In the genomic region with DNA sequence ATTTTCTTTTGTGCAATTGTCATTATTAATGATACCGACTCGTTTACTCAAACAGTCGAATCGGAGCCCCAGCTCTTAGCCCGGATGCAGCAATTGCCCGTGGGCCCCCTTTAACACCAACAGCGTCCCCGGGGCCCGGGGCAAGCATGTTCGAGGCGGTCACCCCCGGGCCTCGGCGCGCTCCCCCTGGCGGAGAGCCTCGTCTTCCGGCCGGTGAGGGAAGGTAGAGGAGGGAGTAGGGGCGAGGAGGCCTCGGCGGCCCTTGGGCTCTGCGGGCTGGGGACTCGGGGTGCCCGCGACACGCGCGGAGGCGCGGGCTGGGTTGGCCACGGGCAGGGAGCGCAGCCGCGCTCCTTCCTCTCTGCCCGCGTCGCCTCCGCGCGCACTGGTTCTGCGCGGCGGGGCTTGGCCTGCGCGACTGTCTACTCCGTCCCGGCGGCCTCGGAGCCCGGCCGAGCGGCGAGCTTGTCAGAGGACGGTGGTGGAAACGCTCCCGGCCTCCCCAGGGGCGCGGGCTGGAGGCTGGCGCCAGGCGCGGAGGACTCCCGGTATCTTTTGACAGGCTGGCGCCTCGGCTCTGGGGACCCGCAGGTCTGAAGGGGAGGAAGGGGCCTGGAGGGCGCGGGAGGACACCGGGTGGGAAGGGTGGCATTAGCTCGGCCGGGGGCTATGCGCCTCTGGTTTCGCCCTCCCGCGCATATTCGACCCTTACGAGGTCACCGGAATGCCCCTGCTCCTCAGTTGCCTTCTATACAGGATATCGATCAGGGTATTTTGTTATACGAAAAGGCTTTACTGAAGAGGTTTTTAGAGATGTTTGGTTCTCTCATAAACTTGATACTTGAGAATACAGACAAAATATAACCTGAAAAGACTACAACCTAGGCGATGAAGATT, we compare ENCODE assay signal across 1 cellular context.
A peak's percentile ranks its signal among the peaks of the same experiment; 100 is the strongest.
TF ChIP-seq lines count a peak whose summit lies in the region.

No MANE protein-coding gene starts in this region.

TF ChIP-seq in K562, 482 proteins besides CTCF, POLR2A, EP300 and RAD21 (continued from another document and continues in another):
- TF ChIP-seq XRCC4 (IDR thresholded peaks at IDR 0.05; ENCODE audit: extremely low read depth, insufficient read depth, insufficient read length) (no peak), CTCFL (IDR thresholded peaks at IDR 0.05; ENCODE audit: borderline replicate concordance, insufficient read depth, low read depth, low read length, poor library complexity, severe bottlenecking) (peak; percentile 80), SMARCB1 (IDR thresholded peaks at IDR 0.05; ENCODE audit: insufficient read length, low read depth) (no peak), SRSF1 (IDR thresholded peaks at IDR 0.05; ENCODE audit: low read depth, low read length) (no peak), ESRRA (IDR thresholded peaks at IDR 0.05; ENCODE audit: borderline replicate concordance, low read depth) (0 out of 2 replicates have a peak, but pooled peaks have one; percentile 15), SIN3A (IDR thresholded peaks at IDR 0.05; ENCODE audit: borderline replicate concordance in 2 of 2, control insufficient read depth in 1 of 2, low read depth in 2 of 2, low read length in 2 of 2) (0 out of 4 replicates have a peak, but pooled peaks of 1 of the 2 experiments have one; percentile 23), SMARCA4 (IDR thresholded peaks at IDR 0.05) (0 out of 2 replicates have a peak, but pooled peaks have one; percentile 1), PHF8 (IDR thresholded peaks at IDR 0.05; ENCODE audit: borderline replicate concordance, low read length) (peak; percentile 65; the same call in 1 of the 2 replicates), CREB1 (IDR thresholded peaks at IDR 0.05) (0 out of 2 replicates have a peak, but pooled peaks have one; percentile 8), CREB1 (CRISPR knock-in tag; IDR thresholded peaks at IDR 0.05) (no peak; the same call in 1 of the 2 replicates), ZNF324 (CRISPR knock-in tag; IDR thresholded peaks at IDR 0.05) (no peak), SRSF7 (optimal IDR thresholded peaks at IDR 0.05; ENCODE audit: low read depth, low read length) (no peak), RBFOX2 (IDR thresholded peaks at IDR 0.05; ENCODE audit: low read depth, low read length) (peak; percentile 87), POLR2AphosphoS5 (IDR thresholded peaks at IDR 0.05; ENCODE audit: control insufficient read depth, insufficient read depth, low read depth, low read length) (peak; percentile 59; the same call in 1 of the 2 replicates), ZNF263 (CRISPR knock-in tag; IDR thresholded peaks at IDR 0.05; ENCODE audit: borderline replicate concordance) (peak; percentile 42; the same call in 1 of the 2 replicates), ZBTB1 (CRISPR knock-in tag; IDR thresholded peaks at IDR 0.05; ENCODE audit: borderline replicate concordance, low read depth) (0 out of 2 replicates have a peak, but pooled peaks have one; percentile 50), CREM (IDR thresholded peaks at IDR 0.05; ENCODE audit: low read depth) (peak; percentile 34; the same call in 1 of the 2 replicates), U2AF1 (optimal IDR thresholded peaks at IDR 0.05; ENCODE audit: low read depth, low read length) (peak; percentile 14), TAF7 (tag; IDR thresholded peaks at IDR 0.05) (no peak), ZNF785 (CRISPR knock-in tag; IDR thresholded peaks at IDR 0.05) (no peak), TEAD4 (IDR thresholded peaks at IDR 0.05; ENCODE audit: low read length) (no peak), TEAD4 (CRISPR knock-in tag; IDR thresholded peaks at IDR 0.05; ENCODE audit: borderline replicate concordance) (0 out of 2 replicates have a peak, but pooled peaks have one; percentile 53), TRIM28 (IDR thresholded peaks at IDR 0.05) (no peak), SOX6 (IDR thresholded peaks at IDR 0.05) (0 out of 2 replicates have a peak, but pooled peaks have one; percentile 22), ZFX (CRISPR knock-in tag; IDR thresholded peaks at IDR 0.05) (peak; percentile 93), CBFA2T3 (IDR thresholded peaks at IDR 0.05) (peak; percentile 46), GATAD2B (IDR thresholded peaks at IDR 0.05; ENCODE audit: borderline replicate concordance) (0 out of 2 replicates have a peak, but pooled peaks have one; percentile 17), PRMT5 (CRISPR knock-in tag; IDR thresholded peaks at IDR 0.05) (no peak), ZBTB11 (CRISPR knock-in tag; IDR thresholded peaks at IDR 0.05) (no peak), MNT (conservative IDR thresholded peaks at IDR 0.05) (peak in 1 of 2 experiments; percentile 62; a peak in 2 of 4 replicates), ZNF274 (IDR thresholded peaks at IDR 0.05; ENCODE audit: borderline replicate concordance, low read depth, low read length) (no peak)
- TF ChIP-seq, protein P1, sequence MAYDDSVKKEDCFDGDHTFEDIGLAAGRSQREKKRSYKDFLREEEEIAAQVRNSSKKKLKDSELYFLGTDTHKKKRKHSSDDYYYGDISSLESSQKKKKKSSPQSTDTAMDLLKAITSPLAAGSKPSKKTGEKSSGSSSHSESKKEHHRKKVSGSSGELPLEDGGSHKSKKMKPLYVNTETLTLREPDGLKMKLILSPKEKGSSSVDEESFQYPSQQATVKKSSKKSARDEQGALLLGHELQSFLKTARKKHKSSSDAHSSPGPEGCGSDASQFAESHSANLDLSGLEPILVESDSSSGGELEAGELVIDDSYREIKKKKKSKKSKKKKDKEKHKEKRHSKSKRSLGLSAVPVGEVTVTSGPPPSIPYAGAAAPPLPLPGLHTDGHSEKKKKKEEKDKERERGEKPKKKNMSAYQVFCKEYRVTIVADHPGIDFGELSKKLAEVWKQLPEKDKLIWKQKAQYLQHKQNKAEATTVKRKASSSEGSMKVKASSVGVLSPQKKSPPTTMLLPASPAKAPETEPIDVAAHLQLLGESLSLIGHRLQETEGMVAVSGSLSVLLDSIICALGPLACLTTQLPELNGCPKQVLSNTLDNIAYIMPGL (CRISPR knock-in tag; IDR thresholded peaks at IDR 0.05) = 0 out of 2 replicates have a peak, but pooled peaks have one; percentile 68
- TF ChIP-seq, protein P2, sequence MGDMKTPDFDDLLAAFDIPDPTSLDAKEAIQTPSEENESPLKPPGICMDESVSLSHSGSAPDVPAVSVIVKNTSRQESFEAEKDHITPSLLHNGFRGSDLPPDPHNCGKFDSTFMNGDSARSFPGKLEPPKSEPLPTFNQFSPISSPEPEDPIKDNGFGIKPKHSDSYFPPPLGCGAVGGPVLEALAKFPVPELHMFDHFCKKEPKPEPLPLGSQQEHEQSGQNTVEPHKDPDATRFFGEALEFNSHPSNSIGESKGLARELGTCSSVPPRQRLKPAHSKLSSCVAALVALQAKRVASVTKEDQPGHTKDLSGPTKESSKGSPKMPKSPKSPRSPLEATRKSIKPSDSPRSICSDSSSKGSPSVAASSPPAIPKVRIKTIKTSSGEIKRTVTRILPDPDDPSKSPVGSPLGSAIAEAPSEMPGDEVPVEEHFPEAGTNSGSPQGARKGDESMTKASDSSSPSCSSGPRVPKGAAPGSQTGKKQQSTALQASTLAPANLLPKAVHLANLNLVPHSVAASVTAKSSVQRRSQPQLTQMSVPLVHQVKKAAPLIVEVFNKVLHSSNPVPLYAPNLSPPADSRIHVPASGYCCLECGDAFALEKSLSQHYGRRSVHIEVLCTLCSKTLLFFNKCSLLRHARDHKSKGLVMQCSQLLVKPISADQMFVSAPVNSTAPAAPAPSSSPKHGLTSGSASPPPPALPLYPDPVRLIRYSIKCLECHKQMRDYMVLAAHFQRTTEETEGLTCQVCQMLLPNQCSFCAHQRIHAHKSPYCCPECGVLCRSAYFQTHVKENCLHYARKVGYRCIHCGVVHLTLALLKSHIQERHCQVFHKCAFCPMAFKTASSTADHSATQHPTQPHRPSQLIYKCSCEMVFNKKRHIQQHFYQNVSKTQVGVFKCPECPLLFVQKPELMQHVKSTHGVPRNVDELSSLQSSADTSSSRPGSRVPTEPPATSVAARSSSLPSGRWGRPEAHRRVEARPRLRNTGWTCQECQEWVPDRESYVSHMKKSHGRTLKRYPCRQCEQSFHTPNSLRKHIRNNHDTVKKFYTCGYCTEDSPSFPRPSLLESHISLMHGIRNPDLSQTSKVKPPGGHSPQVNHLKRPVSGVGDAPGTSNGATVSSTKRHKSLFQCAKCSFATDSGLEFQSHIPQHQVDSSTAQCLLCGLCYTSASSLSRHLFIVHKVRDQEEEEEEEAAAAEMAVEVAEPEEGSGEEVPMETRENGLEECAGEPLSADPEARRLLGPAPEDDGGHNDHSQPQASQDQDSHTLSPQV (IDR thresholded peaks at IDR 0.05) = 0 out of 2 replicates have a peak, but pooled peaks have one; percentile 15
- TF ChIP-seq, protein P3, sequence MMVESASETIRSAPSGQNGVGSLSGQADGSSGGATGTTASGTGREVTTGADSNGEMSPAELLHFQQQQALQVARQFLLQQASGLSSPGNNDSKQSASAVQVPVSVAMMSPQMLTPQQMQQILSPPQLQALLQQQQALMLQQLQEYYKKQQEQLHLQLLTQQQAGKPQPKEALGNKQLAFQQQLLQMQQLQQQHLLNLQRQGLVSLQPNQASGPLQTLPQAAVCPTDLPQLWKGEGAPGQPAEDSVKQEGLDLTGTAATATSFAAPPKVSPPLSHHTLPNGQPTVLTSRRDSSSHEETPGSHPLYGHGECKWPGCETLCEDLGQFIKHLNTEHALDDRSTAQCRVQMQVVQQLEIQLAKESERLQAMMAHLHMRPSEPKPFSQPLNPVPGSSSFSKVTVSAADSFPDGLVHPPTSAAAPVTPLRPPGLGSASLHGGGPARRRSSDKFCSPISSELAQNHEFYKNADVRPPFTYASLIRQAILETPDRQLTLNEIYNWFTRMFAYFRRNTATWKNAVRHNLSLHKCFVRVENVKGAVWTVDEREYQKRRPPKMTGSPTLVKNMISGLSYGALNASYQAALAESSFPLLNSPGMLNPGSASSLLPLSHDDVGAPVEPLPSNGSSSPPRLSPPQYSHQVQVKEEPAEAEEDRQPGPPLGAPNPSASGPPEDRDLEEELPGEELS (CRISPR knock-in tag; IDR thresholded peaks at IDR 0.05; ENCODE audit: borderline replicate concordance) = peak; percentile 68; the same call in 1 of the 2 replicates
- TF ChIP-seq, protein P4, sequence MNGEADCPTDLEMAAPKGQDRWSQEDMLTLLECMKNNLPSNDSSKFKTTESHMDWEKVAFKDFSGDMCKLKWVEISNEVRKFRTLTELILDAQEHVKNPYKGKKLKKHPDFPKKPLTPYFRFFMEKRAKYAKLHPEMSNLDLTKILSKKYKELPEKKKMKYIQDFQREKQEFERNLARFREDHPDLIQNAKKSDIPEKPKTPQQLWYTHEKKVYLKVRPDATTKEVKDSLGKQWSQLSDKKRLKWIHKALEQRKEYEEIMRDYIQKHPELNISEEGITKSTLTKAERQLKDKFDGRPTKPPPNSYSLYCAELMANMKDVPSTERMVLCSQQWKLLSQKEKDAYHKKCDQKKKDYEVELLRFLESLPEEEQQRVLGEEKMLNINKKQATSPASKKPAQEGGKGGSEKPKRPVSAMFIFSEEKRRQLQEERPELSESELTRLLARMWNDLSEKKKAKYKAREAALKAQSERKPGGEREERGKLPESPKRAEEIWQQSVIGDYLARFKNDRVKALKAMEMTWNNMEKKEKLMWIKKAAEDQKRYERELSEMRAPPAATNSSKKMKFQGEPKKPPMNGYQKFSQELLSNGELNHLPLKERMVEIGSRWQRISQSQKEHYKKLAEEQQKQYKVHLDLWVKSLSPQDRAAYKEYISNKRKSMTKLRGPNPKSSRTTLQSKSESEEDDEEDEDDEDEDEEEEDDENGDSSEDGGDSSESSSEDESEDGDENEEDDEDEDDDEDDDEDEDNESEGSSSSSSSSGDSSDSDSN (IDR thresholded peaks at IDR 0.05; ENCODE audit: borderline replicate concordance in 1 of 2, low read depth in 2 of 2, low read length in 2 of 2) = peak; percentile 94 to 96
- TF ChIP-seq, protein P5, sequence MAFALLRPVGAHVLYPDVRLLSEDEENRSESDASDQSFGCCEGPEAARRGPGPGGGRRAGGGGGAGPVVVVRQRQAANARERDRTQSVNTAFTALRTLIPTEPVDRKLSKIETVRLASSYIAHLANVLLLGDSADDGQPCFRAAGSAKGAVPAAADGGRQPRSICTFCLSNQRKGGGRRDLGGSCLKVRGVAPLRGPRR (CRISPR knock-in tag; IDR thresholded peaks at IDR 0.05) = no peak
